Comparison of ENCODE assay signal across 13 cellular contexts in the genomic region with DNA sequence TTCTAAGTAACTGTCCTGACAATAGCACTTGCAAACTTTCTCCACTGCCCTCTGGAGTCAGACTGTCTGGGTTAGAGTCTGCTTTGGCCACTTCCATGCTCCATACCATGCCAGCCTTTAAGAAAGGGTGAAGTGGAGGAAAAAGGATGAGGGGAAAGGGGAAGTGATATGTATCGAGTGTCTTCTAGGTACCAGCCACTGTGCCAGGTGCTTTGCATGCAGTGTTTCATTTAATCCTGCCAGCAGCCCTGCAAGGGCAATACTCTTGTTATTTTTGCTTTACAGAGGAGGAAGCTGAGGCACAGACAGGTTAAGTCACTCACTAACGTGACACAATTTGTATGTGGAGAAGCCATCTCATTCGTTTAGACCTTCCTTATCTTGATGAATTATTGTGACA. TPM values are rescaled to one million over a fixed set of nuclear protein-coding genes. Genes with fewer than 3 reads are reported as not detected.
DNase-seq lines count a peak whose midpoint lies in the region; ATAC-seq and TF ChIP-seq lines count a peak whose summit lies in the region.
"Had no signal": no experiment of that assay in that cellular context is flagged by ENCODE, and none has a peak within 500 bp of the region (broad histone marks: within the 10 kb centered on the region; RNA-seq: fewer than 3 reads in every experiment).

No MANE protein-coding gene starts in this region.

- no peak for TF ChIP-seq CTCF in heart left ventricle (IDR thresholded peaks at IDR 0.05)

- DNase-seq in NCI-H146 treated with DMSO at 0.1 percent for 48 hours (lab: John Stamatoyannopoulos, UW; ENCODE audit: unreplicated experiment) (no peak), heart left ventricle (no peak), middle frontal gyrus (ENCODE audit: extremely low spot score, low spot score) (no peak)
- DNase-seq: COR-L47, NCI-H526 treated with DMSO at 0.1 percent for 48 hours, sigmoid colon had no signal

- H3K27ac ChIP-seq in heart left ventricle, result no peak overlapping the region
- H3K27ac ChIP-seq: SK-N-MC had no signal

- H3K4me1 ChIP-seq in heart left ventricle, result peaks cover 0 to 5% (median 0%) of the 10 kb centered on the region in 12 donors

- 35 to 66% (median 51%) methylated on average over 3 of the region's 3 CpGs for WGBS in heart left ventricle, 4 donors

- peaks cover 0 to 44% (median 0%) of the 10 kb centered on the region in 9 donors for H3K27me3 ChIP-seq in heart left ventricle
- H3K27me3 ChIP-seq: sigmoid colon had no signal

- TF ChIP-seq POLR2A in heart left ventricle (IDR thresholded peaks at IDR 0.05), result no peak

- H3K9me3 ChIP-seq in heart left ventricle, result no peaks in the 10 kb centered on the region
- H3K9me3 ChIP-seq: sigmoid colon had no signal

- ATAC-seq in GM19395 (IDR thresholded peaks at IDR 0.05; ENCODE audit: unreplicated experiment), result peak; percentile 33
- peak; percentile 15 for ATAC-seq in HG02840 (IDR thresholded peaks at IDR 0.05; ENCODE audit: low FRiP score, unreplicated experiment)
- peak; percentile 5 for ATAC-seq in HG03558 (IDR thresholded peaks at IDR 0.05; ENCODE audit: extremely low read depth, unreplicated experiment)
- ATAC-seq in HG02970 (IDR thresholded peaks at IDR 0.05; ENCODE audit: low FRiP score, unreplicated experiment), result no peak
- ATAC-seq in heart left ventricle, result no peak
- ATAC-seq: activated CD4-positive, CD25-positive, alpha-beta regulatory T cell treated with anti-CD3 and anti-CD28 coated beads, Interleukin-2, amount 50 U/mL, for 24 hours; esophagus mucosa had no signal

- no peak overlapping the region for H3K4me3 ChIP-seq in heart left ventricle
- H3K4me3 ChIP-seq: sigmoid colon, SK-N-MC had no signal

- intact Hi-C loops in heart left ventricle (cut with DNase I), result loop anchor here in 5 of 10 donors (5.0 to 10.0 kb wide), 5 partner anchors 252 to 699 kb away; no protein-coding TSS in a partner anchor

- H3K36me3 ChIP-seq in heart left ventricle, result no peaks in the 10 kb centered on the region
- H3K36me3 ChIP-seq: sigmoid colon had no signal

RNA-seq across cellular contexts. Expression of a gene that starts 55.6 kb away (rescaled TPM):
- total RNA-seq in heart left ventricle, result 1 to 10 TPM in 2 of 9 donors, under 1 TPM in 7; 0.51 to 2.0 (median 0.65) TPM
- 1 to 10 TPM in 1 of 2 donors, under 1 TPM in 1; 0.15 to 1.1 TPM for polyA plus RNA-seq in heart left ventricle
- total RNA-seq: esophagus mucosa had no signal

Comparison
In these comparisons a context has a peak if more than half of its experiments do, and no peak if none do; other contexts are left out.
1. ATAC-seq: peak in GM19395 (single experiment), HG02840 (single experiment) and HG03558 (single experiment); none in HG02970 (single experiment) and heart left ventricle (0 of 4).